ENCODE assay signal across 2 cellular contexts in the genomic region with DNA sequence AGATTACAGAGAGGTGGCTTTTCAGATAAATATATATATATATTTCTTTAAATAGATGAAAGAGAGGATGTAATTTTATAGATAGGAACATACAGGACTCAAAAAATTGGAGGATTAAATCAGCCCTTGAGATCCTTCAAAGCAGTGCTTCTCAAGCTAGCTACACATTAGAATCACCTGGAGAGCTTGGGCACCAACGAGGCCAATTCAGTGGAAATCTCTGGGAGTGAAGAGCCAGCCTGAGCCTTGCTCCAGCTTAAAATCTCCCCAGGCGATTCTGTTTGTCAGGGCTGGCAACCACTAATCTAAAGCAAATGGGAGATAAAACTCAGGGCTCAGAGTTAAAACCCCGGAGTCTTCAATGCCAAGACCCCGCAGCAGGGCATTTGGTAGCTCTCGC.
TF ChIP-seq lines count a peak whose summit lies in the region.

No MANE protein-coding gene starts in this region.

TF ChIP-seq in SK-N-SH, 30 proteins besides CTCF, POLR2A, EP300 and RAD21:
- TF ChIP-seq FOXM1 (IDR thresholded peaks at IDR 0.05; ENCODE audit: low read depth) (no peak), TCF12 (IDR thresholded peaks at IDR 0.05) (no peak), EZH2phosphoT487 (IDR thresholded peaks at IDR 0.05; ENCODE audit: borderline replicate concordance, low read depth) (no peak), USF2 (IDR thresholded peaks at IDR 0.05; ENCODE audit: borderline replicate concordance, low read depth, low read length) (no peak), FOXJ3 (CRISPR knock-in tag; IDR thresholded peaks at IDR 0.05) (no peak), SIN3A (IDR thresholded peaks at IDR 0.05; ENCODE audit: borderline replicate concordance, low read depth, low read length) (no peak), YY1 (IDR thresholded peaks at IDR 0.05; ENCODE audit: low read depth) (no peak), NFIC (IDR thresholded peaks at IDR 0.05; ENCODE audit: borderline replicate concordance) (no peak), RXRA (IDR thresholded peaks at IDR 0.05; ENCODE audit: borderline replicate concordance, low read depth) (no peak), TAF1 (IDR thresholded peaks at IDR 0.05; ENCODE audit: borderline replicate concordance, low read depth, low read length) (no peak), USF1 (IDR thresholded peaks at IDR 0.05; ENCODE audit: borderline replicate concordance, low read depth) (no peak), GATA2 (CRISPR knock-in tag; IDR thresholded peaks at IDR 0.05) (no peak), MAX (IDR thresholded peaks at IDR 0.05; ENCODE audit: low read depth) (no peak), POLR2AphosphoS5 (IDR thresholded peaks at IDR 0.05; ENCODE audit: low read depth, low read length) (no peak), NRF1 (IDR thresholded peaks at IDR 0.05; ENCODE audit: low read depth, low read length) (no peak)
- TF ChIP-seq, protein P1, sequence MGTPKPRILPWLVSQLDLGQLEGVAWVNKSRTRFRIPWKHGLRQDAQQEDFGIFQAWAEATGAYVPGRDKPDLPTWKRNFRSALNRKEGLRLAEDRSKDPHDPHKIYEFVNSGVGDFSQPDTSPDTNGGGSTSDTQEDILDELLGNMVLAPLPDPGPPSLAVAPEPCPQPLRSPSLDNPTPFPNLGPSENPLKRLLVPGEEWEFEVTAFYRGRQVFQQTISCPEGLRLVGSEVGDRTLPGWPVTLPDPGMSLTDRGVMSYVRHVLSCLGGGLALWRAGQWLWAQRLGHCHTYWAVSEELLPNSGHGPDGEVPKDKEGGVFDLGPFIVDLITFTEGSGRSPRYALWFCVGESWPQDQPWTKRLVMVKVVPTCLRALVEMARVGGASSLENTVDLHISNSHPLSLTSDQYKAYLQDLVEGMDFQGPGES (IDR thresholded peaks at IDR 0.05; ENCODE audit: low read depth, low read length) = no peak

TF ChIP-seq in SK-N-SH treated with all-trans-retinoic acid at 6 μM for 48 hours, 23 proteins besides CTCF, POLR2A, EP300 and RAD21:
- no peak for TF ChIP-seq TOX (CRISPR knock-in tag; IDR thresholded peaks at IDR 0.05; ENCODE audit: borderline replicate concordance)
- TF ChIP-seq OSR1 (CRISPR knock-in tag; IDR thresholded peaks at IDR 0.05) = no peak
- TF ChIP-seq ZNF8 (CRISPR knock-in tag; IDR thresholded peaks at IDR 0.05) = no peak
- no peak for TF ChIP-seq RARB (CRISPR knock-in tag; IDR thresholded peaks at IDR 0.05)
- TF ChIP-seq BACH2 (CRISPR knock-in tag; IDR thresholded peaks at IDR 0.05; ENCODE audit: borderline replicate concordance) = no peak
- no peak for TF ChIP-seq ZFP30 (CRISPR knock-in tag; IDR thresholded peaks at IDR 0.05)
- no peak for TF ChIP-seq ZNF565 (CRISPR knock-in tag; conservative IDR thresholded peaks at IDR 0.05; ENCODE audit: low read depth)
- TF ChIP-seq, protein P2, sequence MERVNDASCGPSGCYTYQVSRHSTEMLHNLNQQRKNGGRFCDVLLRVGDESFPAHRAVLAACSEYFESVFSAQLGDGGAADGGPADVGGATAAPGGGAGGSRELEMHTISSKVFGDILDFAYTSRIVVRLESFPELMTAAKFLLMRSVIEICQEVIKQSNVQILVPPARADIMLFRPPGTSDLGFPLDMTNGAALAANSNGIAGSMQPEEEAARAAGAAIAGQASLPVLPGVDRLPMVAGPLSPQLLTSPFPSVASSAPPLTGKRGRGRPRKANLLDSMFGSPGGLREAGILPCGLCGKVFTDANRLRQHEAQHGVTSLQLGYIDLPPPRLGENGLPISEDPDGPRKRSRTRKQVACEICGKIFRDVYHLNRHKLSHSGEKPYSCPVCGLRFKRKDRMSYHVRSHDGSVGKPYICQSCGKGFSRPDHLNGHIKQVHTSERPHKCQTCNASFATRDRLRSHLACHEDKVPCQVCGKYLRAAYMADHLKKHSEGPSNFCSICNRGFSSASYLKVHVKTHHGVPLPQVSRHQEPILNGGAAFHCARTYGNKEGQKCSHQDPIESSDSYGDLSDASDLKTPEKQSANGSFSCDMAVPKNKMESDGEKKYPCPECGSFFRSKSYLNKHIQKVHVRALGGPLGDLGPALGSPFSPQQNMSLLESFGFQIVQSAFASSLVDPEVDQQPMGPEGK (CRISPR knock-in tag; IDR thresholded peaks at IDR 0.05; ENCODE audit: borderline replicate concordance) = no peak
- no peak for TF ChIP-seq ISL1 (CRISPR knock-in tag; IDR thresholded peaks at IDR 0.05)
- TF ChIP-seq CSRNP3 (CRISPR knock-in tag; IDR thresholded peaks at IDR 0.05) = no peak
- TF ChIP-seq, protein P3, sequence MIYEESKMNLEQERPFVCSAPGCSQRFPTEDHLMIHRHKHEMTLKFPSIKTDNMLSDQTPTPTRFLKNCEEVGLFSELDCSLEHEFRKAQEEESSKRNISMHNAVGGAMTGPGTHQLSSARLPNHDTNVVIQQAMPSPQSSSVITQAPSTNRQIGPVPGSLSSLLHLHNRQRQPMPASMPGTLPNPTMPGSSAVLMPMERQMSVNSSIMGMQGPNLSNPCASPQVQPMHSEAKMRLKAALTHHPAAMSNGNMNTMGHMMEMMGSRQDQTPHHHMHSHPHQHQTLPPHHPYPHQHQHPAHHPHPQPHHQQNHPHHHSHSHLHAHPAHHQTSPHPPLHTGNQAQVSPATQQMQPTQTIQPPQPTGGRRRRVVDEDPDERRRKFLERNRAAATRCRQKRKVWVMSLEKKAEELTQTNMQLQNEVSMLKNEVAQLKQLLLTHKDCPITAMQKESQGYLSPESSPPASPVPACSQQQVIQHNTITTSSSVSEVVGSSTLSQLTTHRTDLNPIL (CRISPR knock-in tag; IDR thresholded peaks at IDR 0.05; ENCODE audit: low read depth) = no peak
- TF ChIP-seq ZC3H10 (CRISPR knock-in tag; IDR thresholded peaks at IDR 0.05) = no peak
- no peak for TF ChIP-seq ESRRG (CRISPR knock-in tag; IDR thresholded peaks at IDR 0.05)
- TF ChIP-seq SNAI2 (CRISPR knock-in tag; IDR thresholded peaks at IDR 0.05) = no peak
- TF ChIP-seq GLIS3 (CRISPR knock-in tag; IDR thresholded peaks at IDR 0.05) = no peak
- no peak for TF ChIP-seq CSDC2 (CRISPR knock-in tag; IDR thresholded peaks at IDR 0.05)
- no peak for TF ChIP-seq TSHZ2 (CRISPR knock-in tag; IDR thresholded peaks at IDR 0.05)
